Comparison of ENCODE assay signal across 23 cellular contexts in genomic region chr3:123561188-123561587, GRCh38. TPM values are rescaled to one million over a fixed set of nuclear protein-coding genes. Genes with fewer than 3 reads are reported as not detected.
DNase-seq lines count a peak whose midpoint lies in the region; ATAC-seq and TF ChIP-seq lines count a peak whose summit lies in the region.
"Had no signal": no experiment of that assay in that cellular context is flagged by ENCODE, and none has a peak within 500 bp of the region (broad histone marks: within the 10 kb centered on the region; RNA-seq: fewer than 3 reads in every experiment).

No MANE protein-coding gene starts in this region.

- H3K27me3 ChIP-seq in breast epithelium: no peaks in the 10 kb centered on the region
- H3K27me3 ChIP-seq in ascending aorta: no peaks in the 10 kb centered on the region
- no peaks in the 10 kb centered on the region for H3K27me3 ChIP-seq in MM.1S (replicated peaks; ENCODE audit: insufficient read depth, low read length)
- H3K27me3 ChIP-seq: BE2C; BLaER1 treated with 17β-estradiol and CSF1 and Interleukin-3, amounts not matched to agents 10 nM and 100 nM had no signal

- no peak overlapping the region for H3K4me2 ChIP-seq in MM.1S (ENCODE audit: low read depth, low read length)

- H3K4me3 Mint-ChIP-seq in MCF 10A (ENCODE audit: unreplicated experiment): no peak overlapping the region
- H3K4me3 Mint-ChIP-seq in activated CD8-positive, alpha-beta T cell treated with anti-CD3 and anti-CD28 coated beads for 36 hours: no peak overlapping the region
- H3K4me3 Mint-ChIP-seq: CD4-positive, alpha-beta T cell; CD8-positive, alpha-beta T cell had no signal

- no peak overlapping the region for H2AFZ ChIP-seq in MM.1S (ENCODE audit: low read length)

- no peaks in the 10 kb centered on the region for H4K20me1 ChIP-seq in MM.1S (ENCODE audit: insufficient read depth, low read length)

- H3K27ac Mint-ChIP-seq in MCF 10A (ENCODE audit: low read depth, unreplicated experiment): no peak overlapping the region
- H3K27ac Mint-ChIP-seq in activated CD8-positive, alpha-beta T cell treated with anti-CD3 and anti-CD28 coated beads for 36 hours: no peak overlapping the region
- H3K27ac Mint-ChIP-seq: CD4-positive, alpha-beta T cell; CD8-positive, alpha-beta T cell had no signal

- no peak for ATAC-seq in activated CD8-positive, alpha-beta T cell treated with anti-CD3 and anti-CD28 coated beads for 36 hours
- ATAC-seq: CD8-positive, alpha-beta T cell; GM12878 had no signal

- H3K36me3 Mint-ChIP-seq in MCF 10A (ENCODE audit: insufficient read depth, unreplicated experiment): peaks cover 82% of the 10 kb centered on the region
- H3K36me3 Mint-ChIP-seq in activated CD8-positive, alpha-beta T cell treated with anti-CD3 and anti-CD28 coated beads for 36 hours (ENCODE audit: low read depth): peaks cover 6% of the 10 kb centered on the region

- H3K9me3 Mint-ChIP-seq in MCF 10A (ENCODE audit: unreplicated experiment): no peaks in the 10 kb centered on the region
- H3K9me3 Mint-ChIP-seq in activated CD8-positive, alpha-beta T cell treated with anti-CD3 and anti-CD28 coated beads for 36 hours: no peaks in the 10 kb centered on the region
- H3K9me3 Mint-ChIP-seq: CD4-positive, alpha-beta T cell; CD8-positive, alpha-beta T cell had no signal

- H3F3A ChIP-seq in MM.1S (ENCODE audit: insufficient read depth, low read length): no peaks in the 10 kb centered on the region

- H3K4me1 ChIP-seq in breast epithelium (no peaks in the 10 kb centered on the region), ascending aorta (no peaks in the 10 kb centered on the region), MM.1S (ENCODE audit: low read length) (no peaks in the 10 kb centered on the region)
- H3K4me1 ChIP-seq: BE2C had no signal

- TF ChIP-seq POLR2A in breast epithelium (IDR thresholded peaks at IDR 0.05): no peak

- CTCF ChIA-PET in MCF 10A (lab: Yijun Ruan, JAX): interaction anchor here (0.6 to 4.9 kb wide), 5 partner anchors 13 to 1716 kb away, joined by 3 to 62 read pairs (median 4); no protein-coding TSS in a partner anchor
- CTCF ChIA-PET in activated CD8-positive, alpha-beta T cell treated with anti-CD3 and anti-CD28 coated beads for 36 hours (lab: Charles Lee): interaction anchor here (0.6 to 4.0 kb wide), 7 partner anchors 8 to 232 kb away, joined by 3 to 57 read pairs (median 6); no protein-coding TSS in a partner anchor

- no peaks in the 10 kb centered on the region for H3K9me2 ChIP-seq in MM.1S (replicated peaks; ENCODE audit: insufficient read depth, low read length)

- peak overlapping the region; percentile 13 for H3K9ac ChIP-seq in SK-N-MC (ENCODE audit: insufficient read length)
- no peak overlapping the region for H3K9ac ChIP-seq in MM.1S (ENCODE audit: low read length)
- H3K9ac ChIP-seq: BLaER1 treated with 17β-estradiol and CSF1 and Interleukin-3, amounts not matched to agents 10 nM and 100 nM had no signal

- DNase-seq in breast epithelium (ENCODE audit: low spot score in 2 of 2) (no peak), MCF 10A (ENCODE audit: unreplicated experiment) (no peak), COLO829 (ENCODE audit: low spot score) (peak; percentile 66), SK-N-MC (ENCODE audit: low read depth, low spot score) (no peak), ascending aorta (ENCODE audit: low spot score in 2 of 2) (no peak), MM.1S (no peak)
- no peak for DNase-seq in activated CD8-positive, alpha-beta T cell treated with anti-CD3 and anti-CD28 coated beads for 36 hours
- DNase-seq: 8988T; ACHN; BE2C; CD4-positive, alpha-beta T cell; CD8-positive, alpha-beta T cell; COR-L47; DMS 273 treated with DMSO at 0.1 percent for 48 hours; DMS153; DMS53; DMS79; DND-41; EL; GDM1 had no signal

- H3K79me2 ChIP-seq in MM.1S (ENCODE audit: low read length): peaks cover 6% of the 10 kb centered on the region; the same call in 1 of the 2 replicates

- intact Hi-C loops in breast epithelium (cut with DNase I; ENCODE audit: low total_unique reads): no loop called here
- intact Hi-C loops in MCF 10A (cut with micrococcal nuclease): no loop called here
- intact Hi-C loops in ascending aorta (cut with DNase I): no loop called here
- intact Hi-C loops in activated CD8-positive, alpha-beta T cell treated with anti-CD3 and anti-CD28 coated beads for 36 hours (cut with micrococcal nuclease): no loop called here

- peaks cover 15% of the 10 kb centered on the region for H3K4me1 Mint-ChIP-seq in MCF 10A (ENCODE audit: insufficient read depth, unreplicated experiment)
- H3K4me1 Mint-ChIP-seq in activated CD8-positive, alpha-beta T cell treated with anti-CD3 and anti-CD28 coated beads for 36 hours (ENCODE audit: low read depth): peaks cover 11% of the 10 kb centered on the region

- H3K4me3 ChIP-seq in breast epithelium (no peak overlapping the region), SK-N-MC (no peak overlapping the region), ascending aorta (no peak overlapping the region), MM.1S (ENCODE audit: low read length) (no peak overlapping the region)
- H3K4me3 ChIP-seq: BLaER1 treated with 17β-estradiol and CSF1 and Interleukin-3, amounts not matched to agents 10 nM and 100 nM; GM12878 had no signal

- H3K36me3 ChIP-seq in breast epithelium: no peaks in the 10 kb centered on the region
- H3K36me3 ChIP-seq in SK-N-MC (ENCODE audit: insufficient read depth, low read length): peaks cover 9% of the 10 kb centered on the region; the same call in 1 of the 2 replicates
- no peaks in the 10 kb centered on the region for H3K36me3 ChIP-seq in ascending aorta
- H3K36me3 ChIP-seq in MM.1S (replicated peaks; ENCODE audit: insufficient read depth, low read length): no peaks in the 10 kb centered on the region
- H3K36me3 ChIP-seq: BE2C had no signal

- H3K9me3 ChIP-seq in breast epithelium (no peaks in the 10 kb centered on the region), SK-N-MC (ENCODE audit: low read depth, low read length) (no peaks in the 10 kb centered on the region), ascending aorta (no peaks in the 10 kb centered on the region), MM.1S (replicated peaks; ENCODE audit: insufficient read depth, low read length) (no peaks in the 10 kb centered on the region)
- H3K9me3 ChIP-seq: BE2C had no signal

- TF ChIP-seq CTCF in breast epithelium (IDR thresholded peaks at IDR 0.05) (no peak), MCF 10A (IDR thresholded peaks at IDR 0.05; ENCODE audit: unreplicated experiment) (no peak), ascending aorta (IDR thresholded peaks at IDR 0.05) (no peak), MM.1S (IDR thresholded peaks at IDR 0.05; ENCODE audit: low read length) (no peak)
- no peak for TF ChIP-seq CTCF in activated CD8-positive, alpha-beta T cell treated with anti-CD3 and anti-CD28 coated beads for 36 hours (IDR thresholded peaks at IDR 0.05)

- no peaks in the 10 kb centered on the region for H3K27me3 Mint-ChIP-seq in MCF 10A (ENCODE audit: insufficient read depth, unreplicated experiment)
- H3K27me3 Mint-ChIP-seq in activated CD8-positive, alpha-beta T cell treated with anti-CD3 and anti-CD28 coated beads for 36 hours: no peaks in the 10 kb centered on the region
- H3K27me3 Mint-ChIP-seq: CD4-positive, alpha-beta T cell had no signal

- POLR2A ChIA-PET in MCF 10A (lab: Yijun Ruan, JAX): interaction anchor here (0.7 kb wide), 1 partner anchor 10 kb away, joined by 3 read pairs; no protein-coding TSS in a partner anchor
- POLR2A ChIA-PET in activated CD8-positive, alpha-beta T cell treated with anti-CD3 and anti-CD28 coated beads for 36 hours (lab: Charles Lee): no interaction called here

- no TSS peak for BruUV-seq in MCF 10A (replicated peaks; lab: Mats Ljungman, UMichigan)

- H3K27ac ChIP-seq in breast epithelium (peak overlapping the region; percentile 10 to 45), SK-N-MC (no peak overlapping the region), ascending aorta (no peak overlapping the region), MM.1S (ENCODE audit: low read length) (no peak overlapping the region)
- H3K27ac ChIP-seq: BLaER1 treated with 17β-estradiol and CSF1 and Interleukin-3, amounts not matched to agents 10 nM and 100 nM; C4-2B had no signal

RNA-seq across cellular contexts. Expression of gene HACD2, which starts 23.7 kb away (rescaled TPM):
- total RNA-seq in breast epithelium: 10 to 100 TPM; 29.5 to 61.0 (median 55.9) TPM
- total RNA-seq in MCF 10A (2022): 76.5 and 97.7 TPM in 2 replicates
- total RNA-seq in ascending aorta: 10.2 TPM
- 10 to 100 TPM; 25.1 to 26.9 TPM for total RNA-seq in activated CD8-positive, alpha-beta T cell treated with anti-CD3 and anti-CD28 coated beads for 36 hours

Comparison
In these comparisons a context has a peak if more than half of its experiments do, and no peak if none do; other contexts are left out.
1. H3K27ac ChIP-seq: peak in breast epithelium (2 of 2); none in SK-N-MC (single experiment), ascending aorta (0 of 2) and MM.1S (single experiment).